1 cellular context compared by ENCODE assay signal in the genomic region with DNA sequence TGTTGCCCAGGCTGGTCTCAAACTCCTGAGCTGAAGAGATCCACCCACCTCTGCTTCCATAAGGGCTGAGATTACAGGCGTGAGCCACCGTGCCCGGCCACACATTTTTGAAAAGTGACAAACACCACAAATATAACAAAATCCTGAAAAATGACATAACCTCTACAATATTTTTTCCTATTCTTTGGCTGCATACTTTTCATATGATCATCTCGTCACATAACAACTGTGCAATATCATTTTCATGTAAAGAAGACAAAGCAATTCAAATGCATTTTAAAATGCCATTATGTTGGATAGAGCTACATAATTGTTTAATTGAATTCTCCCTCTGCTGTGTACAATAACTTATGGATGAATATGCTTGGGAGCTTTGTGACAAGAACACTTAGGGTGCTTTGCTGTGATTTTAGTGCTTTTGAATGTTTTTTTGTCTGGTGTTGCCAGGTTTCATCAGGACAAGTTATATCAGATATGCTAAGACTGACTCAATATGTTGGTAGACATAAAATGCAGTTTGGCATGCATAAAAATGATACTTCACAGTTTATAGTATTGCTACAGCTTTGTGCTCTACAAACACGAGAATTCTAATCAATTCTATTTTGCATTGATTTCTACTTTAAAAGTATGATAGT.
TF ChIP-seq lines count a peak whose summit lies in the region.

No MANE protein-coding gene starts in this region.

TF ChIP-seq in IMR-90, 13 proteins besides CTCF, POLR2A, EP300 and RAD21:
- TF ChIP-seq MAFK (IDR thresholded peaks at IDR 0.05; ENCODE audit: low read depth, low read length) (no peak), FOS (IDR thresholded peaks at IDR 0.05; ENCODE audit: low read depth, low read length) (no peak), MAZ (IDR thresholded peaks at IDR 0.05; ENCODE audit: borderline replicate concordance, low read depth, low read length) (no peak), MXI1 (IDR thresholded peaks at IDR 0.05; ENCODE audit: borderline replicate concordance, low read depth, low read length) (no peak)
